29 cellular contexts compared by ENCODE assay signal in genomic region chr2:102508863-102509262, GRCh38. TPM values are rescaled to one million over a fixed set of nuclear protein-coding genes. Genes with fewer than 3 reads are reported as not detected.
DNase-seq lines count a peak whose midpoint lies in the region; ATAC-seq, FAIRE-seq and TF ChIP-seq lines count a peak whose summit lies in the region.
"Had no signal": no experiment of that assay in that cellular context is flagged by ENCODE, and none has a peak within 500 bp of the region (broad histone marks: within the 10 kb centered on the region; RNA-seq: fewer than 3 reads in every experiment).

No MANE protein-coding gene starts in this region.

- no peak overlapping the region for H2BK12ac ChIP-seq in trophoblast cell (ENCODE audit: low read length)

- TF ChIP-seq RAD21 in GM12878 (IDR thresholded peaks at IDR 0.05; ENCODE audit: insufficient read depth, low read depth, low read length), result no peak

- H2BK5ac ChIP-seq in trophoblast cell (ENCODE audit: low read depth, low read length, poor library complexity), result no peak overlapping the region

- intact Hi-C loops in Calu3 (cut with micrococcal nuclease; ENCODE audit: unreplicated experiment), result no loop called here
- intact Hi-C loops in GM12878 (cut with micrococcal nuclease; ENCODE audit: unreplicated experiment), result no loop called here
- intact Hi-C loops in uterus (cut with DNase I; ENCODE audit: low total_unique reads), result no loop called here

- RAD21 ChIA-PET in GM12878 (lab: Charles Lee; ENCODE audit: unreplicated experiment), result no interaction called here

- no peaks in the 10 kb centered on the region; the same call in 1 of the 3 replicates for H3K9me3 ChIP-seq in GM12878 (replicated peaks; ENCODE audit: control insufficient read depth, insufficient read depth, low read length)
- no peaks in the 10 kb centered on the region for H3K9me3 ChIP-seq in uterus
- H3K9me3 ChIP-seq in trophoblast cell (ENCODE audit: insufficient read depth, low read depth, low read length), result peaks cover 1% of the 10 kb centered on the region
- H3K9me3 ChIP-seq: pancreas had no signal

- SMC1A ChIA-PET in GM12878 (lab: Charles Lee; ENCODE audit: uncharacterized antibody, unreplicated experiment), result no interaction called here

- no peak for DNase-seq in Calu3
- peak; percentile 39 for DNase-seq in NB4 (ENCODE audit: low read depth)
- DNase-seq in GM12878 (ENCODE audit: low read depth, low spot score), result no peak
- DNase-seq in naive B cell, result peak; percentile 22
- DNase-seq in islet precursor cell, result no peak
- no peak for DNase-seq in NCI-H69 (lab: John Stamatoyannopoulos, UW)
- no peak for DNase-seq in uterus
- DNase-seq in trophoblast cell, result no peak
- DNase-seq: activated CD4-positive, alpha-beta T cell treated with anti-CD3 and anti-CD28 coated beads, Interleukin-2, amount 50 U/mL, for 4 hours; activated CD4-positive, CD25-positive, alpha-beta regulatory T cell; aorta; caudate nucleus; CD4-positive, CD25-positive, alpha-beta regulatory T cell; dorsolateral prefrontal cortex; glutamatergic neuron; mesendoderm; natural killer cell; NCI-H510A treated with DMSO at 0.1 percent for 48 hours; NK-92 treated with Interleukin-12 subunit alpha and Interleukin-12 subunit beta, amount 100 ng/mL, for 24 hours; pancreas; RPMI8226; stimulated activated CD4-positive, alpha-beta T cell treated with anti-CD3 and anti-CD28 coated beads, Interleukin-2, amount 100 ng/mL, for 48 hours; stimulated activated naive CD8-positive, alpha-beta T cell treated with anti-CD3 and anti-CD28 coated beads, Interleukin-15, Interleukin-2, amounts not matched to agents 100 U/mL and 50 U/mL, for 24 hours had no signal

- H3K79me2 ChIP-seq in GM12878 (ENCODE audit: control insufficient read depth, insufficient read depth, low read length), result no peaks in the 10 kb centered on the region
- H3K79me2 ChIP-seq in trophoblast cell (ENCODE audit: control insufficient read depth, insufficient read depth, low read length, poor library complexity), result peaks cover 3% of the 10 kb centered on the region

- H3K79me1 ChIP-seq in trophoblast cell (ENCODE audit: low read length), result peaks cover 14% of the 10 kb centered on the region

- H3K14ac ChIP-seq in trophoblast cell (ENCODE audit: low read length), result no peak overlapping the region

- in situ Hi-C loops in GM12878 (cut with MboI), result no loop called here

- H3K4me2 ChIP-seq in GM12878 (ENCODE audit: control insufficient read depth, insufficient read depth) (no peak overlapping the region), trophoblast cell (ENCODE audit: low read length) (no peak overlapping the region)

- H3K27ac Mint-ChIP-seq in Calu3 (ENCODE audit: unreplicated experiment), result peak overlapping the region; percentile 16
- peak overlapping the region in 1 of 6 donors; percentile 77 for H3K27ac Mint-ChIP-seq in naive B cell
- H3K27ac Mint-ChIP-seq: activated naive CD8-positive, alpha-beta T cell; activated T-helper 1 cell treated with anti-CD3 and anti-CD28 coated beads, Interleukin-12 subunit alpha, Interleukin-12 subunit beta, Interleukin-2, Interleukin-4 antibody, amounts not matched to agents 30 ng/mL and 10 ng/mL and 1 ng/mL, durations not matched to agents 14 hours and 24 hours and 36 hours; natural killer cell had no signal

- H3K9ac ChIP-seq in GM12878 (ENCODE audit: control insufficient read depth, insufficient read depth, low read length) (no peak overlapping the region), trophoblast cell (ENCODE audit: low read length) (no peak overlapping the region)

- no peak overlapping the region for H4K12ac ChIP-seq in trophoblast cell (ENCODE audit: low read depth, low read length)

- H2AFZ ChIP-seq in GM12878 (ENCODE audit: control insufficient read depth, low read depth, low read length) (no peak overlapping the region), trophoblast cell (ENCODE audit: insufficient read depth, low read length, poor library complexity) (no peak overlapping the region)

- TF ChIP-seq EP300 in GM12878 (IDR thresholded peaks at IDR 0.05; ENCODE audit: borderline replicate concordance in 1 of 2, control insufficient read depth in 1 of 2, low read depth in 2 of 2, low read length in 2 of 2), result no peak

- H3K27ac ChIP-seq in GM12878 (ENCODE audit: control insufficient read depth, insufficient read depth), result no peak overlapping the region
- no peak overlapping the region for H3K27ac ChIP-seq in uterus
- no peak overlapping the region for H3K27ac ChIP-seq in trophoblast cell (ENCODE audit: low read depth, low read length)
- H3K27ac ChIP-seq: dorsolateral prefrontal cortex, pancreas, right atrium auricular region, SK-N-MC had no signal

- POLR2A ChIA-PET in GM12878 (lab: Charles Lee), result no interaction called here

- H3K9me3 Mint-ChIP-seq in Calu3 (ENCODE audit: low read depth, unreplicated experiment) (peaks cover 12% of the 10 kb centered on the region), naive B cell (peaks cover 6 to 21% (median 13%) of the 10 kb centered on the region in 7 donors)
- H3K9me3 Mint-ChIP-seq: activated T-helper 1 cell treated with anti-CD3 and anti-CD28 coated beads, Interleukin-12 subunit alpha, Interleukin-12 subunit beta, Interleukin-2, Interleukin-4 antibody, amounts not matched to agents 30 ng/mL and 10 ng/mL and 1 ng/mL, durations not matched to agents 14 hours and 24 hours and 36 hours; natural killer cell had no signal

- H3K27me3 Mint-ChIP-seq in Calu3 (ENCODE audit: unreplicated experiment) (no peaks in the 10 kb centered on the region), naive B cell (peaks cover 24 to 34% (median 33%) of the 10 kb centered on the region in 3 donors)

- no peak overlapping the region for H3K4ac ChIP-seq in trophoblast cell (ENCODE audit: low read depth, low read length)

- H3K18ac ChIP-seq in trophoblast cell (ENCODE audit: low read length), result no peak overlapping the region

- H3K27me3 ChIP-seq in GM12878 (replicated peaks in 1 of 2; ENCODE audit: control insufficient read depth in 2 of 2, insufficient read depth in 2 of 2, low read length in 1 of 2) (no peaks in the 10 kb centered on the region; a peak in 1 of 4 replicates), uterus (no peaks in the 10 kb centered on the region), trophoblast cell (ENCODE audit: insufficient read depth, low read length) (no peaks in the 10 kb centered on the region)
- H3K27me3 ChIP-seq: pancreas, right atrium auricular region had no signal

- H3K4me3 Mint-ChIP-seq in Calu3 (ENCODE audit: low read depth, unreplicated experiment), result no peak overlapping the region
- H3K4me3 Mint-ChIP-seq in naive B cell, result peak overlapping the region in 2 of 8 donors; percentile 16 to 45
- H3K4me3 Mint-ChIP-seq: activated naive CD8-positive, alpha-beta T cell; activated T-helper 1 cell treated with anti-CD3 and anti-CD28 coated beads, Interleukin-12 subunit alpha, Interleukin-12 subunit beta, Interleukin-2, Interleukin-4 antibody, amounts not matched to agents 30 ng/mL and 10 ng/mL and 1 ng/mL, durations not matched to agents 14 hours and 24 hours and 36 hours; CD4-positive, CD25-positive, alpha-beta regulatory T cell; natural killer cell had no signal

- no peak overlapping the region for H2BK120ac ChIP-seq in trophoblast cell (ENCODE audit: insufficient read depth, low read length, poor library complexity)

- no peak overlapping the region for H4K91ac ChIP-seq in trophoblast cell (ENCODE audit: low read depth, low read length)

- H3K36me3 Mint-ChIP-seq in Calu3 (ENCODE audit: insufficient read depth, unreplicated experiment) (no peaks in the 10 kb centered on the region), naive B cell (peaks cover 12 to 14% of the 10 kb centered on the region in 2 donors)
- H3K36me3 Mint-ChIP-seq: activated naive CD8-positive, alpha-beta T cell; CD4-positive, CD25-positive, alpha-beta regulatory T cell; natural killer cell had no signal

- H4K8ac ChIP-seq in trophoblast cell (ENCODE audit: low read depth, low read length), result no peak overlapping the region

- CTCF ChIA-PET in Calu3 (lab: Charles Lee) (no interaction called here), GM12878 (lab: Yijun Ruan, JAX) (interaction anchor here (1.6 to 2.6 kb wide), 2 partner anchors 9 to 84 kb away, joined by 3 to 11 read pairs; no protein-coding TSS in a partner anchor)

- TF ChIP-seq POLR2A in NB4 (IDR thresholded peaks at IDR 0.05; ENCODE audit: extremely low read depth, insufficient read length) (no peak), GM12878 (IDR thresholded peaks at IDR 0.05; ENCODE audit: low read depth, low read length) (no peak), uterus (IDR thresholded peaks at IDR 0.05) (no peak)

- H4K20me1 ChIP-seq in GM12878 (ENCODE audit: control insufficient read depth, insufficient read depth), result no peaks in the 10 kb centered on the region

- H2AK5ac ChIP-seq in trophoblast cell (ENCODE audit: low read length), result no peak overlapping the region

- no peaks in the 10 kb centered on the region for H3K4me1 ChIP-seq in GM12878 (ENCODE audit: control insufficient read depth, insufficient read depth, low read length)
- no peaks in the 10 kb centered on the region for H3K4me1 ChIP-seq in uterus
- peaks cover 14 to 18% of the 10 kb centered on the region in 2 experiments for H3K4me1 ChIP-seq in trophoblast cell (ENCODE audit: control insufficient read depth in 1 of 2, insufficient read depth in 2 of 2, low read length in 2 of 2)
- H3K4me1 ChIP-seq: pancreas, right atrium auricular region had no signal

- TF ChIP-seq CTCF in Calu3 (IDR thresholded peaks at IDR 0.05; ENCODE audit: unreplicated experiment), result no peak
- no peak for TF ChIP-seq CTCF in NB4 (IDR thresholded peaks at IDR 0.05; ENCODE audit: low read depth, low read length)
- TF ChIP-seq CTCF in GM12878 (IDR thresholded peaks at IDR 0.05 in 2 of 3, conservative IDR thresholded peaks at IDR 0.05 in 1 of 3; ENCODE audit: control insufficient read depth in 2 of 3, extremely low read depth in 1 of 3, insufficient read depth in 1 of 3, low read depth in 3 of 3, low read length in 3 of 3), result no peak
- TF ChIP-seq CTCF in uterus (IDR thresholded peaks at IDR 0.05), result no peak

- no peaks in the 10 kb centered on the region for H3K36me3 ChIP-seq in GM12878 (ENCODE audit: control insufficient read depth in 2 of 2, insufficient read depth in 2 of 2, low read length in 1 of 2)
- no peaks in the 10 kb centered on the region for H3K36me3 ChIP-seq in uterus
- no peaks in the 10 kb centered on the region for H3K36me3 ChIP-seq in trophoblast cell (ENCODE audit: control insufficient read depth in 1 of 2, insufficient read depth in 2 of 2, low read length in 2 of 2)
- H3K36me3 ChIP-seq: pancreas, right atrium auricular region had no signal

- peaks cover 33% of the 10 kb centered on the region for H3K4me1 Mint-ChIP-seq in Calu3 (ENCODE audit: low read depth, unreplicated experiment)
- peaks cover 10 to 15% (median 13%) of the 10 kb centered on the region in 3 donors for H3K4me1 Mint-ChIP-seq in naive B cell
- H3K4me1 Mint-ChIP-seq: CD4-positive, CD25-positive, alpha-beta regulatory T cell had no signal

- 1% methylated on average over 4 of the region's 4 CpGs for WGBS in GM12878 (ENCODE audit: insufficient coverage, insufficient replicate concordance, low lambda C conversion rate, missing lambda C conversion rate)
- no CpG with 5 or more reads among the region's 4 CpGs for whole genome bisulfite sequencing in trophoblast cell (ENCODE audit: extremely low coverage, insufficient coverage, insufficient read length)

- H3K4me3 ChIP-seq in NB4 (ENCODE audit: low read depth, low read length) (no peak overlapping the region), GM12878 (no peak overlapping the region), uterus (no peak overlapping the region), trophoblast cell (ENCODE audit: low read depth, low read length) (no peak overlapping the region)
- H3K4me3 ChIP-seq: dorsolateral prefrontal cortex, pancreas, right atrium auricular region, SK-N-MC had no signal

- ATAC-seq in GM12878 (no peak; the same call in 2 of the 3 replicates), naive B cell (ENCODE audit: low read depth in 2 of 2) (peak; percentile 71 to 84)

- FAIRE-seq in GM12878 (lab: Jason Lieb, UNC), result no peak
- FAIRE-seq: pancreas had no signal

- BruUV-seq in Calu3 (replicated peaks; lab: Mats Ljungman, UMichigan) (no TSS peak), GM12878 (replicated peaks; lab: Mats Ljungman, UMichigan) (no TSS peak)

- no peak overlapping the region for H3K23ac ChIP-seq in trophoblast cell (ENCODE audit: low read length)

RNA-seq across cellular contexts. Expression of gene SLC9A4, which starts 35.8 kb away (rescaled TPM):
- total RNA-seq in Calu3 (2022), result 0.12 and 0.22 TPM in 2 replicates
- not detected in 2 replicates for total RNA-seq in GM12878 (2013; cell fraction: nucleolus; rRNA removed)
- total RNA-seq in GM12878 (2014; rRNA removed), result not detected in 2 replicates
- not detected in 2 replicates for total RNA-seq in GM12878 (2014; rRNA removed; fragmentation: Illumina TruSeq; extraction: Trizol)
- total RNA-seq in GM12878 (2021), result 0.05 and 0.10 TPM in 2 replicates
- not detected for polyA plus RNA-seq in GM12878 (2011; ENCODE audit: low read depth)
- polyA plus RNA-seq in GM12878 (2011; rRNA removed), result not detected in 2 replicates
- polyA plus RNA-seq in GM12878 (2011; cell fraction: cytosol; rRNA removed), result not detected in 2 replicates
- not detected in 2 replicates for polyA plus RNA-seq in GM12878 (2011; cell fraction: nucleus; rRNA removed)
- polyA plus RNA-seq in GM12878 (2012), result not detected in 2 replicates
- not detected in 2 replicates for polyA plus RNA-seq in GM12878 (2014; fragmentation: Illumina TruSeq; extraction: Trizol)
- not detected for polyA plus RNA-seq in GM12878 (2014; fragmentation: Nextera tagmentation; extraction: Ambion mirVana)
- not detected in 2 replicates for polyA plus RNA-seq in GM12878 (2014; rRNA removed)
- polyA plus RNA-seq in GM12878 (2016; fragmentation: Nextera tagmentation; extraction: Ambion mirVana), result not detected
- polyA minus RNA-seq in GM12878 (2011; rRNA and poly(A)+ RNA removed), result not detected in 2 replicates
- polyA minus RNA-seq in GM12878 (2011; cell fraction: cytosol; rRNA and poly(A)+ RNA removed), result not detected in 2 replicates
- 0.12 and 0.29 TPM in 2 replicates for polyA minus RNA-seq in GM12878 (2011; cell fraction: nucleus; rRNA and poly(A)+ RNA removed)
- not detected for polyA plus RNA-seq in naive B cell (ENCODE audit: low read depth in 6 of 6)
- total RNA-seq in uterus, result 1 to 10 TPM in 1 of 4 donors, not detected in 3; 1.2 TPM
- polyA plus RNA-seq in trophoblast cell (2013), result 0.15 TPM in 2 replicates
- total RNA-seq: activated T-helper 1 cell treated with anti-CD3 and anti-CD28 coated beads, Interleukin-12 subunit alpha, Interleukin-12 subunit beta, Interleukin-2, Interleukin-4 antibody, amounts not matched to agents 30 ng/mL and 10 ng/mL and 1 ng/mL, durations not matched to agents 14 hours and 24 hours and 36 hours; CD4-positive, CD25-positive, alpha-beta regulatory T cell; M059J; right atrium auricular region had no signal
- polyA plus RNA-seq: AG04450; aorta; CD4-positive, CD25-positive, alpha-beta regulatory T cell; pancreas had no signal

Comparison
In these comparisons a context has a peak if more than half of its experiments do, and no peak if none do; other contexts are left out.
1. DNase-seq: peak in NB4 (single experiment) and naive B cell (single experiment); none in Calu3 (single experiment), GM12878 (single experiment), islet precursor cell (single experiment), NCI-H69 (single experiment), uterus (0 of 2) and trophoblast cell (0 of 2).